Comparison of ENCODE assay signal across 13 cellular contexts in genomic region chr1:27057801-27058647, GRCh38. TPM values are rescaled to one million over a fixed set of nuclear protein-coding genes. Genes with fewer than 3 reads are reported as not detected.
DNase-seq lines count a peak whose midpoint lies in the region; ATAC-seq and TF ChIP-seq lines count a peak whose summit lies in the region.
"Had no signal": no experiment of that assay in that cellular context is flagged by ENCODE, and none has a peak within 500 bp of the region (broad histone marks: within the 10 kb centered on the region; RNA-seq: fewer than 3 reads in every experiment).

No MANE protein-coding gene starts in this region.

- no peak overlapping the region for H3K4me2 ChIP-seq in mammary epithelial cell (ENCODE audit: insufficient read depth, low read depth, low read length)

- ATAC-seq in HG03039 (IDR thresholded peaks at IDR 0.05; ENCODE audit: unreplicated experiment) (no peak), gastroesophageal sphincter (no peak), GM21619 (IDR thresholded peaks at IDR 0.05; ENCODE audit: unreplicated experiment) (no peak)

- in situ Hi-C loops in mammary epithelial cell (cut with MboI; ENCODE audit: low sequenced_read_pairs in 2 of 2), result no loop called here

- no peaks in the 10 kb centered on the region for H3K36me3 ChIP-seq in mammary epithelial cell (ENCODE audit: insufficient read depth, low read length)
- no peaks in the 10 kb centered on the region for H3K36me3 ChIP-seq in gastroesophageal sphincter

- intact Hi-C loops in mammary epithelial cell (cut with micrococcal nuclease), result no loop called here
- intact Hi-C loops in activated T-helper 2 cell treated with anti-CD3 and anti-CD28 coated beads, Interferon-gamma antibody, Interleukin-2, Interleukin-4, amounts not matched to agents 10 μg/mL and 5 μg/mL and 100 μg/mL, durations not matched to agents 14 hours and 24 hours and 36 hours (cut with micrococcal nuclease), result no loop called here

- BruUV-seq in mammary epithelial cell (replicated peaks; lab: Mats Ljungman, UMichigan), result no TSS peak

- TF ChIP-seq EP300 in gastroesophageal sphincter (IDR thresholded peaks at IDR 0.05), result no peak

- H3K27ac Mint-ChIP-seq in activated T-helper 2 cell treated with anti-CD3 and anti-CD28 coated beads, Interferon-gamma antibody, Interleukin-2, Interleukin-4, amounts not matched to agents 10 μg/mL and 5 μg/mL and 100 μg/mL, durations not matched to agents 14 hours and 24 hours and 36 hours, result no peak overlapping the region
- H3K27ac Mint-ChIP-seq: B cell; stimulated activated naive CD8-positive, alpha-beta T cell treated with anti-CD3 and anti-CD28 coated beads, Interleukin-15, Interleukin-2, amounts not matched to agents 100 ng/mL and 50 ng/mL, for 24 hours; T-helper 2 cell treated with Interferon-gamma antibody and Interleukin-4, amounts not matched to agents 5 μg/mL and 100 μg/mL, for 36 hours had no signal

- H3K4me3 Mint-ChIP-seq in activated T-helper 2 cell treated with anti-CD3 and anti-CD28 coated beads, Interferon-gamma antibody, Interleukin-2, Interleukin-4, amounts not matched to agents 10 μg/mL and 5 μg/mL and 100 μg/mL, durations not matched to agents 14 hours and 24 hours and 36 hours (ENCODE audit: low read depth), result no peak overlapping the region
- H3K4me3 Mint-ChIP-seq: B cell; stimulated activated naive CD8-positive, alpha-beta T cell treated with anti-CD3 and anti-CD28 coated beads, Interleukin-15, Interleukin-2, amounts not matched to agents 100 ng/mL and 50 ng/mL, for 24 hours; T-helper 2 cell treated with Interferon-gamma antibody and Interleukin-4, amounts not matched to agents 5 μg/mL and 100 μg/mL, for 36 hours had no signal

- 14% methylated on average over 9 of the region's 13 CpGs for WGBS in mammary epithelial cell (ENCODE audit: low coverage, missing lambda C conversion rate)
- WGBS in gastroesophageal sphincter (ENCODE audit: low coverage in 1 of 2), 2 donors, result 25 to 40% methylated on average over 6 to 9 of the region's 13 CpGs

- H3K9ac ChIP-seq in mammary epithelial cell (ENCODE audit: insufficient read depth, low read length), result no peak overlapping the region

- H3K9me3 ChIP-seq in mammary epithelial cell (replicated peaks; ENCODE audit: insufficient read depth, low read length) (no peaks in the 10 kb centered on the region), gastroesophageal sphincter (no peaks in the 10 kb centered on the region)

- CTCF ChIA-PET in mammary epithelial cell (lab: Charles Lee; ENCODE audit: low non-redundant PET), result no interaction called here

- H3K27me3 Mint-ChIP-seq in activated T-helper 2 cell treated with anti-CD3 and anti-CD28 coated beads, Interferon-gamma antibody, Interleukin-2, Interleukin-4, amounts not matched to agents 10 μg/mL and 5 μg/mL and 100 μg/mL, durations not matched to agents 14 hours and 24 hours and 36 hours (ENCODE audit: low read depth), result no peaks in the 10 kb centered on the region
- H3K27me3 Mint-ChIP-seq: B cell; stimulated activated naive CD8-positive, alpha-beta T cell treated with anti-CD3 and anti-CD28 coated beads, Interleukin-15, Interleukin-2, amounts not matched to agents 100 ng/mL and 50 ng/mL, for 24 hours had no signal

- no peaks in the 10 kb centered on the region for H4K20me1 ChIP-seq in mammary epithelial cell (ENCODE audit: insufficient read depth, low read length)

- dilution Hi-C loops in mammary epithelial cell (cut with HindIII; ENCODE audit: low sequenced_read_pairs), result loop anchor here (5.0 kb wide), 2 partner anchors 34 to 84 kb away; no protein-coding TSS in a partner anchor

- no peaks in the 10 kb centered on the region for H3K36me3 Mint-ChIP-seq in activated T-helper 2 cell treated with anti-CD3 and anti-CD28 coated beads, Interferon-gamma antibody, Interleukin-2, Interleukin-4, amounts not matched to agents 10 μg/mL and 5 μg/mL and 100 μg/mL, durations not matched to agents 14 hours and 24 hours and 36 hours (ENCODE audit: low read depth)

- H3K4me1 Mint-ChIP-seq in activated T-helper 2 cell treated with anti-CD3 and anti-CD28 coated beads, Interferon-gamma antibody, Interleukin-2, Interleukin-4, amounts not matched to agents 10 μg/mL and 5 μg/mL and 100 μg/mL, durations not matched to agents 14 hours and 24 hours and 36 hours (ENCODE audit: low read depth), result no peaks in the 10 kb centered on the region
- H3K4me1 Mint-ChIP-seq: B cell had no signal

- H3K4me1 ChIP-seq in mammary epithelial cell (ENCODE audit: insufficient read depth, low read length) (peaks cover 5% of the 10 kb centered on the region), gastroesophageal sphincter (peaks cover 0 to 16% (median 0%) of the 10 kb centered on the region in 3 donors)

- H3K27me3 ChIP-seq in mammary epithelial cell (ENCODE audit: insufficient read depth, low read length), result no peaks in the 10 kb centered on the region
- H3K27me3 ChIP-seq in gastroesophageal sphincter, result no peaks in the 10 kb centered on the region

- DNase-seq in DMS 273 (lab: John Stamatoyannopoulos, UW; ENCODE audit: unreplicated experiment) (peak; percentile 84), NCI-H1694 treated with DMSO at 0.1 percent for 48 hours (lab: John Stamatoyannopoulos, UW) (peak; percentile 67), mammary epithelial cell (no peak), myocyte (ENCODE audit: low read depth) (peak; percentile 26)
- no peak for DNase-seq in activated T-helper 2 cell treated with anti-CD3 and anti-CD28 coated beads, Interferon-gamma antibody, Interleukin-2, Interleukin-4, amounts not matched to agents 10 μg/mL and 5 μg/mL and 100 μg/mL, durations not matched to agents 14 hours and 24 hours and 36 hours (ENCODE audit: low spot score)
- DNase-seq: activated CD8-positive, alpha-beta memory T cell treated with anti-CD3 and anti-CD28 coated beads, Interleukin-2, amount 50 U/mL, for 4 hours; stimulated activated CD4-positive, alpha-beta T cell treated with anti-CD3 and anti-CD28 coated beads, Interleukin-15, amount 100 ng/mL, for 24 hours had no signal

- no peak for TF ChIP-seq POLR2A in gastroesophageal sphincter (IDR thresholded peaks at IDR 0.05)

- no peak overlapping the region for H3K27ac ChIP-seq in mammary epithelial cell (ENCODE audit: insufficient read depth, low read depth, low read length)
- H3K27ac ChIP-seq in gastroesophageal sphincter, result peak overlapping the region in 2 of 4 donors; percentile 41 to 48

- no peak for TF ChIP-seq CTCF in mammary epithelial cell (conservative IDR thresholded peaks at IDR 0.05 in 1 of 2, IDR thresholded peaks at IDR 0.05 in 1 of 2; ENCODE audit: extremely low read depth in 1 of 2, insufficient read depth in 1 of 2, low read depth in 1 of 2, low read length in 2 of 2)
- TF ChIP-seq CTCF in gastroesophageal sphincter (IDR thresholded peaks at IDR 0.05), result no peak

- H2AFZ ChIP-seq in mammary epithelial cell (ENCODE audit: low read depth, low read length), result peak overlapping the region; percentile 40

- no peaks in the 10 kb centered on the region for H3K79me2 ChIP-seq in mammary epithelial cell (ENCODE audit: insufficient read depth, low read length)

- H3K9me3 Mint-ChIP-seq in activated T-helper 2 cell treated with anti-CD3 and anti-CD28 coated beads, Interferon-gamma antibody, Interleukin-2, Interleukin-4, amounts not matched to agents 10 μg/mL and 5 μg/mL and 100 μg/mL, durations not matched to agents 14 hours and 24 hours and 36 hours, result no peaks in the 10 kb centered on the region
- H3K9me3 Mint-ChIP-seq: stimulated activated naive CD8-positive, alpha-beta T cell treated with anti-CD3 and anti-CD28 coated beads, Interleukin-15, Interleukin-2, amounts not matched to agents 100 ng/mL and 50 ng/mL, for 24 hours; T-helper 2 cell treated with Interferon-gamma antibody and Interleukin-4, amounts not matched to agents 5 μg/mL and 100 μg/mL, for 36 hours had no signal

- H3K4me3 ChIP-seq in mammary epithelial cell (replicated peaks in 1 of 3; ENCODE audit: insufficient read depth in 1 of 3, low read depth in 2 of 3, low read length in 3 of 3), result no peak overlapping the region
- H3K4me3 ChIP-seq in gastroesophageal sphincter, result no peak overlapping the region

RNA-seq across cellular contexts. Expression of gene TENT5B, which starts 45.4 kb away (rescaled TPM):
- 10 to 100 TPM; 23.4 to 50.7 TPM for total RNA-seq in mammary epithelial cell
- polyA plus RNA-seq in mammary epithelial cell, result 21.8 TPM
- polyA minus RNA-seq in mammary epithelial cell, result 24.1 TPM
- total RNA-seq in myocyte, result 0.94 and 5.2 TPM in 2 replicates
- polyA plus RNA-seq in myocyte (2012), result 0.29 TPM
- 0.07 TPM in 1 of 2 replicates, not detected in the other for total RNA-seq in activated T-helper 2 cell treated with anti-CD3 and anti-CD28 coated beads, Interferon-gamma antibody, Interleukin-2, Interleukin-4, amounts not matched to agents 10 μg/mL and 5 μg/mL and 100 μg/mL, durations not matched to agents 14 hours and 24 hours and 36 hours
- 100 to 1,000 TPM in 3 of 4 donors, 10 to 100 TPM in 1; 89.9 to 284 (median 166) TPM for total RNA-seq in gastroesophageal sphincter

Comparison
In these comparisons a context has a peak if more than half of its experiments do, and no peak if none do; other contexts are left out.
1. DNase-seq: peak in DMS 273 (single experiment), NCI-H1694 treated with DMSO at 0.1 percent for 48 hours (single experiment) and myocyte (single experiment); none in mammary epithelial cell (single experiment) and activated T-helper 2 cell treated with anti-CD3 and anti-CD28 coated beads, Interferon-gamma antibody, Interleukin-2, Interleukin-4, amounts not matched to agents 10 μg/mL and 5 μg/mL and 100 μg/mL, durations not matched to agents 14 hours and 24 hours and 36 hours (single experiment).